8 cellular contexts compared by ENCODE assay signal in the genomic region with DNA sequence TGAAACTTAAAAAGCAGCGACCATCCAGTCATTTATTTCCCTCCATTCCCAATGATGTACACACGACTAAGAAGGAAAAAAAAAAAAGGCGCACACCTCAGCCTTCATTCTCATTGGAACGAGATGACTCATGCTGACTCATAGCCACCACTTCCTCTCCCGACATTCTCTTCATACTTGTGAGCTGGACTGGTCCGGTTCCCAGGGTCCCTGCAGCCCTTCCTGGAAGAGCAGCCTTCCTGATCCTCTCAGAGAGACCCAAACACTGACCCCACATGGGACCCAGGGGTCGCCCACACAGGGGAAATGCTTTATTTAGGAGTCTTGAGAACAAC.
A peak's percentile ranks its signal among the peaks of the same experiment; 100 is the strongest.
DNase-seq lines count a peak whose midpoint lies in the region; ATAC-seq and TF ChIP-seq lines count a peak whose summit lies in the region.
"Not testable (repeated sequence)": the region's sequence is repeated elsewhere in the genome, so short reads cannot be mapped to it uniquely, and the experiment has no call there.

No MANE protein-coding gene starts in this region.

- not testable (repeated sequence) for H3K9me3 Mint-ChIP-seq in activated T-helper 1 cell treated with anti-CD3 and anti-CD28 coated beads, Interleukin-12 subunit alpha, Interleukin-12 subunit beta, Interleukin-2, Interleukin-4 antibody, amounts not matched to agents 30 ng/mL and 10 ng/mL and 1 ng/mL, durations not matched to agents 14 hours and 24 hours and 36 hours

- not testable (repeated sequence) for H3K36me3 ChIP-seq in BJ (ENCODE audit: control insufficient read depth, insufficient read depth, low read length); Loucy (ENCODE audit: insufficient read depth, low read length); lower lobe of right lung; spleen

- H3K4me1 ChIP-seq in Loucy (ENCODE audit: insufficient read depth, low read length, poor library complexity, severe bottlenecking); lower lobe of right lung: not testable (repeated sequence)
- peaks cover 0 to 28% (median 6%) of the 10 kb centered on the region in 6 donors for H3K4me1 ChIP-seq in spleen

- not testable (repeated sequence) for H3F3A ChIP-seq in Loucy (ENCODE audit: low read depth)

- H3K27ac ChIP-seq in lower lobe of right lung = not testable (repeated sequence)
- H3K27ac ChIP-seq in spleen = peak overlapping the region in 7 of 8 donors; percentile 61 to 86 (median 81)

- CTCF ChIA-PET in BJ (lab: Yijun Ruan, JAX) = not testable (repeated sequence)

- H3K36me3 Mint-ChIP-seq in activated T-helper 1 cell treated with anti-CD3 and anti-CD28 coated beads, Interleukin-12 subunit alpha, Interleukin-12 subunit beta, Interleukin-2, Interleukin-4 antibody, amounts not matched to agents 30 ng/mL and 10 ng/mL and 1 ng/mL, durations not matched to agents 14 hours and 24 hours and 36 hours (ENCODE audit: low read depth) = peaks cover 14% of the 10 kb centered on the region

- not testable (repeated sequence) for TF ChIP-seq POLR2A in spleen (IDR thresholded peaks at IDR 0.05)

- H3K4me3 ChIP-seq in BJ (ENCODE audit: low read depth, low read length) = peak overlapping the region; percentile 49
- H3K4me3 ChIP-seq in Loucy (ENCODE audit: low read length, poor library complexity, severe bottlenecking) = peak overlapping the region; percentile 77
- peak overlapping the region; percentile 38 for H3K4me3 ChIP-seq in epithelial cell of esophagus (ENCODE audit: low read length)
- peak overlapping the region; percentile 45 for H3K4me3 ChIP-seq in lower lobe of right lung
- peak overlapping the region in 7 of 8 donors; percentile 23 to 61 (median 34) for H3K4me3 ChIP-seq in spleen

- peak overlapping the region; percentile 81 for H3K27ac Mint-ChIP-seq in activated T-helper 1 cell treated with anti-CD3 and anti-CD28 coated beads, Interleukin-12 subunit alpha, Interleukin-12 subunit beta, Interleukin-2, Interleukin-4 antibody, amounts not matched to agents 30 ng/mL and 10 ng/mL and 1 ng/mL, durations not matched to agents 14 hours and 24 hours and 36 hours

- peak overlapping the region; percentile 66 for H3K9ac ChIP-seq in Loucy (ENCODE audit: low read depth, low read length, poor library complexity, severe bottlenecking)

- not testable (repeated sequence) for H3K79me2 ChIP-seq in Loucy (ENCODE audit: insufficient read depth, low read length)

- not testable (repeated sequence) for TF ChIP-seq CTCF in BJ (IDR thresholded peaks at IDR 0.05; ENCODE audit: insufficient read depth, low read depth, low read length); Loucy (conservative IDR thresholded peaks at IDR 0.05; ENCODE audit: low read length); epithelial cell of esophagus (IDR thresholded peaks at IDR 0.05; ENCODE audit: insufficient read depth, low read depth, low read length, missing control alignments); lower lobe of right lung (IDR thresholded peaks at IDR 0.05); spleen (IDR thresholded peaks at IDR 0.05 in 8 of 11, conservative IDR thresholded peaks at IDR 0.05 in 3 of 11)

- intact Hi-C loops in activated T-helper 1 cell treated with anti-CD3 and anti-CD28 coated beads, Interleukin-12 subunit alpha, Interleukin-12 subunit beta, Interleukin-2, Interleukin-4 antibody, amounts not matched to agents 30 ng/mL and 10 ng/mL and 1 ng/mL, durations not matched to agents 14 hours and 24 hours and 36 hours (cut with micrococcal nuclease); lower lobe of right lung (cut with DNase I); spleen (cut with DNase I; ENCODE audit: low total_unique reads): not testable (repeated sequence)

- H2AFZ ChIP-seq in Loucy (ENCODE audit: low read length) = not testable (repeated sequence)

- H3K27me3 Mint-ChIP-seq in activated T-helper 1 cell treated with anti-CD3 and anti-CD28 coated beads, Interleukin-12 subunit alpha, Interleukin-12 subunit beta, Interleukin-2, Interleukin-4 antibody, amounts not matched to agents 30 ng/mL and 10 ng/mL and 1 ng/mL, durations not matched to agents 14 hours and 24 hours and 36 hours (ENCODE audit: insufficient read depth) = not testable (repeated sequence)

- not testable (repeated sequence) for H4K20me1 ChIP-seq in Loucy (ENCODE audit: insufficient read depth, low read length, poor library complexity, severe bottlenecking)

- H3K9me3 ChIP-seq in Loucy (ENCODE audit: insufficient read depth, low read depth, low read length); lower lobe of right lung; spleen: not testable (repeated sequence)

- H3K27me3 ChIP-seq in BJ (ENCODE audit: control insufficient read depth, insufficient read depth, low read length); Loucy (ENCODE audit: insufficient read depth, low read length, poor library complexity, severe bottlenecking); lower lobe of right lung (ENCODE audit: low read depth); spleen (replicated peaks in 1 of 7): not testable (repeated sequence)

- WGBS in spleen, 5 donors = 0 to 2% (median 0%) methylated on average over 3 to 5 of the region's 7 CpGs; no CpG with 5 or more reads in 1 of the 5 donors

- DNase-seq in BJ (ENCODE audit: low read depth); activated T-helper 1 cell treated with anti-CD3 and anti-CD28 coated beads, Interleukin-12 subunit alpha, Interleukin-12 subunit beta, Interleukin-2, Interleukin-4 antibody, amounts not matched to agents 30 ng/mL and 10 ng/mL and 1 ng/mL, durations not matched to agents 14 hours and 24 hours and 36 hours (ENCODE audit: low spot score); epithelial cell of esophagus (ENCODE audit: low read depth); lower lobe of right lung; spleen: not testable (repeated sequence)

- ATAC-seq in GM21381 (IDR thresholded peaks at IDR 0.05; ENCODE audit: unreplicated experiment) (peak; percentile 46), HG03045 (IDR thresholded peaks at IDR 0.05; ENCODE audit: unreplicated experiment) (peak; percentile 69), lower lobe of right lung (peak; percentile 88 to 95)

- H3K4me1 Mint-ChIP-seq in activated T-helper 1 cell treated with anti-CD3 and anti-CD28 coated beads, Interleukin-12 subunit alpha, Interleukin-12 subunit beta, Interleukin-2, Interleukin-4 antibody, amounts not matched to agents 30 ng/mL and 10 ng/mL and 1 ng/mL, durations not matched to agents 14 hours and 24 hours and 36 hours (ENCODE audit: low read depth) = peaks cover 26% of the 10 kb centered on the region

- H3K9me2 ChIP-seq in Loucy (replicated peaks; ENCODE audit: low read depth, low read length) = not testable (repeated sequence)

- H3K4me3 Mint-ChIP-seq in activated T-helper 1 cell treated with anti-CD3 and anti-CD28 coated beads, Interleukin-12 subunit alpha, Interleukin-12 subunit beta, Interleukin-2, Interleukin-4 antibody, amounts not matched to agents 30 ng/mL and 10 ng/mL and 1 ng/mL, durations not matched to agents 14 hours and 24 hours and 36 hours = peak overlapping the region; percentile 79

- POLR2A ChIA-PET in BJ (lab: Charles Lee) = not testable (repeated sequence)

- peak overlapping the region; percentile 69 for H3K4me2 ChIP-seq in Loucy (ENCODE audit: low read depth, low read length, poor library complexity, severe bottlenecking)
